Comparison of ENCODE assay signal across 32 cellular contexts in the genomic region with DNA sequence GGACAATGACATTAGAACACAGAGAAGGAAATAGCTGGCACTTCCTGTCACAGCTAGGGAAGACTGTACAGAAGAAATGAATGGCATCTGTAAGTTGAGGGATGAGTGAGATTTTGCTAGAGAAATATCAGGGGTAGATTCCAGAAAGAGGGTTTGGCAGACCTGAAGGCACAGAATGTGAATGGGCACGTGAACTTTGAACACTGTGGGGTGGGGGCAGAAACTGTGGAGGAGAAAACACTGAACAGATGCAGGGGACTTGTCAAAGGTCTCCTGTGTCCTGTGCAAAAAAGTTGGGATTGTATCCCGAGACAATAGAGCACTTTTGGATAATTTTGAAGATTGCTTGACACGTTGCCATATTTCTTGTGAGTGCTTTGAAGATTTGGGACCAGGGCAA.
"Had no signal": no experiment of that assay in that cellular context is flagged by ENCODE, and none has a peak within 500 bp of the region (broad histone marks: within the 10 kb centered on the region; RNA-seq: fewer than 3 reads in every experiment).

No MANE protein-coding gene starts in this region.

- ATAC-seq: activated CD8-positive, alpha-beta T cell treated with anti-CD3 and anti-CD28 coated beads for 36 hours; activated naive CD4-positive, alpha-beta T cell treated with anti-CD3 and anti-CD28 coated beads, Interleukin-2, amount 50 U/mL, for 72 hours; activated T-cell treated with anti-CD3 and anti-CD28 coated beads, Interleukin-2, amount 50 U/mL, for 4 hours; activated T-cell treated with anti-CD3 and anti-CD28 coated beads, Interleukin-2, amount 50 U/mL, for 72 hours; activated T-helper 17 cell treated with anti-CD3 and anti-CD28 coated beads, Interleukin-2, amount 50 U/mL, for 72 hours had no signal

- DNase-seq: activated B cell treated with CpG ODN at 0.5 μM for 24 hours; activated CD4-positive, alpha-beta memory T cell treated with anti-CD3 and anti-CD28 coated beads for 36 hours; activated CD4-positive, alpha-beta T cell treated with anti-CD3 and anti-CD28 coated beads for 4 hours; activated CD4-positive, alpha-beta T cell treated with anti-CD3 and anti-CD28 coated beads, Interleukin-2, amount 10 ng/mL, durations not matched to agents 24 days and 14 days; activated CD4-positive, alpha-beta T cell treated with anti-CD3 and anti-CD28 coated beads, Interleukin-2, amount 50 U/mL, for 1 hour; activated CD4-positive, alpha-beta T cell treated with anti-CD3 and anti-CD28 coated beads, Interleukin-2, amount 50 U/mL, for 4 hours; activated CD4-positive, CD25-positive, alpha-beta regulatory T cell treated with anti-CD3 and anti-CD28 coated beads, Interleukin-2, amount 50 U/mL, for 72 hours; activated CD8-positive, alpha-beta memory T cell treated with anti-CD3 and anti-CD28 coated beads, Interleukin-2, amount 50 U/mL, for 4 hours; activated CD8-positive, alpha-beta T cell treated with anti-CD3 and anti-CD28 coated beads for 36 hours; activated effector memory CD4-positive, alpha-beta T cell treated with anti-CD3 and anti-CD28 coated beads, Interleukin-2, amount 50 U/mL, for 16 hours; activated gamma-delta T cell treated with Interleukin-2 at 50 U/mL for 16 hours; activated naive CD4-positive, alpha-beta T cell treated with anti-CD3 and anti-CD28 coated beads, Interleukin-2, amount 10 ng/mL, durations not matched to agents 7 days and 5 days; activated naive CD4-positive, alpha-beta T cell treated with Interleukin-2 at 50 U/mL for 16 hours; activated naive CD8-positive, alpha-beta T cell treated with anti-CD3 and anti-CD28 coated beads for 36 hours; activated T-cell treated with anti-CD3 and anti-CD28 coated beads for 4 hours; activated T-cell treated with anti-CD3 and anti-CD28 coated beads, Interleukin-2, amount 50 U/mL, for 1 hour; activated T-cell treated with anti-CD3 and anti-CD28 coated beads, Interleukin-2, amount 50 U/mL, for 4 hours; activated T-cell treated with anti-CD3 and anti-CD28 coated beads, Interleukin-2, amount 50 U/mL, for 72 hours; amygdala; anterior cingulate cortex; caudate nucleus; cerebellar nuclear complex; T-helper 1 cell; T-helper 2 cell; T-helper 9 cell had no signal

- H3K4me3 ChIP-seq: ascending aorta, cardiac muscle cell had no signal

- H3K27ac ChIP-seq: ascending aorta, cardiac muscle cell, VCaP had no signal

- H3K27me3 ChIP-seq: ascending aorta, cardiac muscle cell had no signal

- H3K36me3 ChIP-seq: ascending aorta, cardiac muscle cell had no signal

- FAIRE-seq: bronchial epithelial cell, TTC549 had no signal

- H3K9me3 ChIP-seq: ascending aorta had no signal
